ENCODE assay signal across 8 cellular contexts in the genomic region with DNA sequence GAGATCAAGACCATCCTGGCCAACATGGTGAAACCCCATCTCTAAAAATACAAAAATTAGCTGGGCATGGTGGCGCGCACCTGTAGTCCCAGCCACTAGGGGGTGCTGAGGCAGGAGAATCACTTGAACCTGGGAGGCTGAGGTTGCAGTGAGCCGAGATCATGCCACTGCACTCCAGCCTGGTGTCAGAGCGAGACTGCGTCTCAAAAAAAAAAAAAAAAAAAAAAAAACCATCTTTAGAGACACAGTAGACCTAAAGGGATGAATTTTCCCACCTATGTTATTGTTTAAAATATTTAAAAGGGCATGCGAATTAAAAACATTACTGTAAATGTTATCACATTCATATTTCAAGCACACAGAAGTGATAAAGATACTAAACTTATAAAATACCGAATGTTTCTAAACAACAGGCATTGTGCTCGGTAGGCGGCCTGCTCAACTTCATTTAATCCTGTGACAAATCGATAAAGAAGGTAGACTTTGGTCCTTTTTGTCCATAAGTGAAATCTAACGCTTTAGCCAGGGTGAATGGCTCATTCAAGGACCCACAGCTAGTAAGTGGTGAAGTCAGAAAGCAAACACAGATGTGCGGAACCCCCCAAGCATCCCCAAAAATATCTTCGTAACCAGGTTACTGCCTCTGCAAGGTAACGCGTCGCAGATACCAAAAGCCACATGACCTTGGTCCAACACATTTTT. TPM values are rescaled to one million over a fixed set of nuclear protein-coding genes. Genes with fewer than 3 reads are reported as not detected.
DNase-seq lines count a peak whose midpoint lies in the region; ATAC-seq and TF ChIP-seq lines count a peak whose summit lies in the region.

No MANE protein-coding gene starts in this region.

- H3K4me3 ChIP-seq in coronary artery, result no peak overlapping the region
- H3K4me3 ChIP-seq in neutrophil (ENCODE audit: low read depth in 1 of 2, low read length in 1 of 2), result no peak overlapping the region

- H3K36me3 ChIP-seq in neutrophil, result peaks cover 50% of the 10 kb centered on the region

- no peaks in the 10 kb centered on the region for H3K27me3 ChIP-seq in neutrophil

- no peaks in the 10 kb centered on the region for H3K4me1 ChIP-seq in neutrophil (ENCODE audit: control insufficient read depth in 1 of 2, insufficient read depth in 1 of 2, low read depth in 1 of 2, low read length in 1 of 2)

- no peak overlapping the region for H3K27ac ChIP-seq in coronary artery
- no peak overlapping the region for H3K27ac ChIP-seq in neutrophil

- DNase-seq in Right ventricle myocardium superior (peak; percentile 50), cardiac septum (ENCODE audit: low spot score) (no peak), coronary artery (ENCODE audit: low spot score) (no peak), NCI-H128 (lab: John Stamatoyannopoulos, UW; ENCODE audit: unreplicated experiment) (no peak), putamen (ENCODE audit: low spot score) (no peak), NCI-H1694 (lab: John Stamatoyannopoulos, UW) (no peak)
- peak; percentile 52 for DNase-seq in activated CD4-positive, alpha-beta T cell treated with anti-CD3 and anti-CD28 coated beads for 1 hour

- H3K9me3 ChIP-seq in neutrophil, result no peaks in the 10 kb centered on the region

- no peak for ATAC-seq in Right ventricle myocardium superior (ENCODE audit: poor library complexity)

- peak; percentile 17 for TF ChIP-seq CTCF in coronary artery (IDR thresholded peaks at IDR 0.05)
- peak; percentile 84 for TF ChIP-seq CTCF in neutrophil (IDR thresholded peaks at IDR 0.05)

- intact Hi-C loops in Right ventricle myocardium superior (cut with DNase I) (no loop called here), cardiac septum (cut with DNase I) (no loop called here)

RNA-seq across cellular contexts. Expression of a gene that starts 16.1 kb away (rescaled TPM):
- total RNA-seq in Right ventricle myocardium superior (11.1 TPM), cardiac septum (17.5 TPM)

RNA-seq across cellular contexts. Expression of a gene that starts 16.8 kb away (rescaled TPM):
- total RNA-seq in Right ventricle myocardium superior (38.8 TPM), cardiac septum (39.5 TPM)

RNA-seq across cellular contexts. Expression of a gene that starts 45.5 kb away (rescaled TPM):
- total RNA-seq in Right ventricle myocardium superior (35.4 TPM), cardiac septum (32.9 TPM)

RNA-seq across cellular contexts. Expression of a gene that starts 45.7 kb away (rescaled TPM):
- total RNA-seq in Right ventricle myocardium superior, result 37.6 TPM
- total RNA-seq in cardiac septum, result 33.9 TPM

Comparison
In these comparisons a context has a peak if more than half of its experiments do, and no peak if none do; other contexts are left out.
1. DNase-seq: peak in Right ventricle myocardium superior (single experiment) and activated CD4-positive, alpha-beta T cell treated with anti-CD3 and anti-CD28 coated beads for 1 hour (single experiment); none in cardiac septum (single experiment), coronary artery (single experiment), NCI-H128 (single experiment), putamen (single experiment) and NCI-H1694 (single experiment).